ENCODE assay signal across 14 cellular contexts in the genomic region with DNA sequence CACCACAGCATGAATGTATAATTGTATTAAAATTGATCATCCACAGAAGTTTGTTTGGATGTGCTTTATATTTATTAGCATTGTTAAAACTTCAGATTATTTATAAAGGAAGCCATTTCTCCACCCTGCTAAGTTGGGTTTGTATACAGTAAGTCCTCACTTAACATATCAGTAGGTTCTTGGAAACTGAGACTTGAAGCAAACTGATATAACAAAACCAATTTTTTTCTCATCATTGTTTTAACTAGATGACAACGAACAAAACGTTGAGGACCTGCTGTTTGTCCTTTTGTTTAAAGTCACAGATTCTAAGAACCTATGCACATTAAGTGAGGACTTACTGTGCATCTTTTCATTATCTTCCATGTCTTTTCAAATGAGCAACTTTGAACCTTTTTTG.
"Had no signal": no experiment of that assay in that cellular context is flagged by ENCODE, and none has a peak within 500 bp of the region (broad histone marks: within the 10 kb centered on the region; RNA-seq: fewer than 3 reads in every experiment).

No MANE protein-coding gene starts in this region.

- H3K9me3 Mint-ChIP-seq: activated CD4-positive, alpha-beta T cell treated with anti-CD3 and anti-CD28 coated beads, Interleukin-2, amount 10 ng/mL, durations not matched to agents 7 days and 5 days; neural crest cell; stimulated activated naive CD8-positive, alpha-beta T cell treated with anti-CD3 and anti-CD28 coated beads, Interleukin-15, amount 100 ng/mL, for 72 hours had no signal

- ATAC-seq: gastrocnemius medialis; heart right ventricle; left lung; stimulated activated naive CD8-positive, alpha-beta T cell treated with anti-CD3 and anti-CD28 coated beads, Interleukin-15, amount 100 ng/mL, for 72 hours had no signal

- H3K9me3 ChIP-seq: breast epithelium, gastrocnemius medialis, heart right ventricle, left lung, ovary had no signal

- H3K4me1 ChIP-seq: breast epithelium, left lung had no signal

- DNase-seq: activated CD4-positive, alpha-beta T cell treated with anti-CD3 and anti-CD28 coated beads, Interleukin-2, amount 10 ng/mL, durations not matched to agents 7 days and 5 days; activated effector memory CD4-positive, alpha-beta T cell treated with anti-CD3 and anti-CD28 coated beads, Interleukin-2, amount 50 U/mL, for 16 hours; aorta; gastrocnemius medialis; heart right ventricle; left lung; ovary; stimulated activated CD4-positive, alpha-beta T cell treated with anti-CD3 and anti-CD28 coated beads, Interleukin-4, amount 100 ng/mL, for 1 hour; stimulated activated CD8-positive, alpha-beta memory T cell treated with anti-CD3 and anti-CD28 coated beads, Interleukin-4, amount 100 ng/mL, for 48 hours; stimulated activated naive CD8-positive, alpha-beta T cell treated with anti-CD3 and anti-CD28 coated beads, Interleukin-15, amount 100 ng/mL, for 72 hours; T-helper 1 cell had no signal

- H3K36me3 ChIP-seq: breast epithelium, ovary had no signal

- H3K27me3 ChIP-seq: breast epithelium, gastrocnemius medialis, heart right ventricle, left lung, ovary had no signal

- H3K4me3 Mint-ChIP-seq: activated CD4-positive, alpha-beta T cell treated with anti-CD3 and anti-CD28 coated beads, Interleukin-2, amount 10 ng/mL, durations not matched to agents 7 days and 5 days; neural crest cell; stimulated activated naive CD8-positive, alpha-beta T cell treated with anti-CD3 and anti-CD28 coated beads, Interleukin-15, amount 100 ng/mL, for 72 hours had no signal

- H3K27me3 Mint-ChIP-seq: activated CD4-positive, alpha-beta T cell treated with anti-CD3 and anti-CD28 coated beads, Interleukin-2, amount 10 ng/mL, durations not matched to agents 7 days and 5 days; stimulated activated naive CD8-positive, alpha-beta T cell treated with anti-CD3 and anti-CD28 coated beads, Interleukin-15, amount 100 ng/mL, for 72 hours had no signal

- H3K27ac ChIP-seq: breast epithelium, gastrocnemius medialis, heart right ventricle, left lung, ovary, VCaP had no signal

- H3K4me3 ChIP-seq: breast epithelium, gastrocnemius medialis, heart right ventricle, left lung, ovary had no signal
